3 cellular contexts compared by ENCODE assay signal in the genomic region with DNA sequence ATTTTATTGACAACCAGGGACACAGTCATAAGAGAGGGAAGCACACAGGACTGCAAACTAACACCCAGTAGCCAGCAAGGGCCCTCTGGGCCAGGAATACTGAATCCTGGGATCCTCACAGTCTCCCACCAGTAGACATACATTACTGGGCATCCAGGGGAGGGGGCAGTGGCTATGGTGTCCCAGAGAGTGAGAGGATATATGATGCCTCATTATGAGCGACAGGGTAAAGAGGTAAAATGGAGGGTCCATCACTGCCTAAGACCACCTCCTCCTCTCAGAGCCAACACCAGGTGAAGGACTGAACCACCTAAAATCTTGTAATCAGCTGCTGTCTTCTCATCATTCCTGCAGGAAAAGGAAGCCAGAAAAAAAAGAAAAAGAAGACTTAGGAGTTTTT. TPM values are rescaled to one million over a fixed set of nuclear protein-coding genes. Genes with fewer than 3 reads are reported as not detected.
"Had no signal": no experiment of that assay in that cellular context is flagged by ENCODE, and none has a peak within 500 bp of the region (broad histone marks: within the 10 kb centered on the region; RNA-seq: fewer than 3 reads in every experiment).

No MANE protein-coding gene starts in this region.

RNA-seq across cellular contexts. Expression of a gene that starts 11.4 kb away (rescaled TPM):
- total RNA-seq: occipital lobe, sciatic nerve, transverse colon had no signal
